ENCODE assay signal across 16 cellular contexts in the genomic region with DNA sequence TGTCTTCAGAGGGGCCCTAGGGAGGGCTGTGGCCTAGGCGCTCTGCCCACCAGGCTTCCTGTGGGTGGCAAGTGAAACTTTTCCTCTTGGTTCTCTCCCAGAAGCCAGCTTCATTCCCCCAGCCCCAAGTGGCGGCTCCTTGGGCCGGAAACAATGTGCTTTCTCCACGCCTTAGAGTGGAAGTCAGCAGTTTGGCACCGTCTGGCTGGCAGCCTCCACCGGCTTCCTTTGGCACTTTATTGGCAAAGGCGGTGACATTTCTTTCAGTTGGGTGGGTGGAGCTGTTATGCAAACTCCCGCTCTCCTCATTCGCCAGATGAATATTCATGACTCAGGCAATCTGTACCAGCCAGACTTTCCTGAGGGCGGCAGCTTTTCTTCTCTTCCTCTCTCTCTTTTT.
A peak's percentile ranks its signal among the peaks of the same experiment; 100 is the strongest.
DNase-seq lines count a peak whose midpoint lies in the region; ATAC-seq and TF ChIP-seq lines count a peak whose summit lies in the region.
"Had no signal": no experiment of that assay in that cellular context is flagged by ENCODE, and none has a peak within 500 bp of the region (broad histone marks: within the 10 kb centered on the region; RNA-seq: fewer than 3 reads in every experiment).

No MANE protein-coding gene starts in this region.

- H3K27ac ChIP-seq in dorsolateral prefrontal cortex (peak overlapping the region in 38 of 59 donors; percentile 6 to 81 (median 40)), Karpas-422 (ENCODE audit: low read length) (no peak overlapping the region), OCI-LY7 (ENCODE audit: low read depth, low read length, poor library complexity, severe bottlenecking) (no peak overlapping the region)
- H3K27ac ChIP-seq: adrenal gland, HL-60 had no signal

- no TSS peak for BruUV-seq in OCI-LY7 (replicated peaks; lab: Mats Ljungman, UMichigan)

- H3K4me3 ChIP-seq in dorsolateral prefrontal cortex (no peak overlapping the region), Karpas-422 (ENCODE audit: low read length) (no peak overlapping the region), OCI-LY7 (ENCODE audit: low read depth, low read length, poor library complexity, severe bottlenecking) (no peak overlapping the region)
- H3K4me3 ChIP-seq: adrenal gland had no signal

- H3K27me3 ChIP-seq in dorsolateral prefrontal cortex: no peaks in the 10 kb centered on the region
- H3K27me3 ChIP-seq in Karpas-422 (ENCODE audit: low read length): no peaks in the 10 kb centered on the region
- H3K27me3 ChIP-seq: adrenal gland had no signal

- no peak overlapping the region for H3K4me2 ChIP-seq in Karpas-422 (ENCODE audit: low read depth, low read length, poor library complexity, severe bottlenecking)
- H3K4me2 ChIP-seq in OCI-LY7 (ENCODE audit: low read length): no peak overlapping the region

- no peaks in the 10 kb centered on the region for H3K9me3 Mint-ChIP-seq in HFFc6
- H3K9me3 Mint-ChIP-seq: CD8-positive, alpha-beta memory T cell had no signal

- H4K20me1 ChIP-seq in Karpas-422 (ENCODE audit: insufficient read depth, low read depth, low read length) (no peaks in the 10 kb centered on the region), OCI-LY7 (ENCODE audit: insufficient read depth, low read length) (no peaks in the 10 kb centered on the region)

- H3K27me3 Mint-ChIP-seq in HFFc6 (ENCODE audit: insufficient read depth): peaks cover 51% of the 10 kb centered on the region

- no peak overlapping the region for H3K9ac ChIP-seq in Karpas-422 (ENCODE audit: low read length)

- POLR2A ChIA-PET in OCI-LY7 (lab: Charles Lee): no interaction called here

- DNase-seq in Ammon's horn (ENCODE audit: low spot score) (peak; percentile 83), HFFc6 (peak; percentile 5), dorsolateral prefrontal cortex (peak; percentile 14 to 84 (median 68)), occipital lobe (lab: John Stamatoyannopoulos, UW) (peak; percentile 82), Karpas-422 (no peak), OCI-LY7 (ENCODE audit: low spot score) (no peak), HuH-7 (ENCODE audit: low spot score) (no peak)
- DNase-seq: adrenal gland; CD8-positive, alpha-beta memory T cell; islet precursor cell; NCI-H1105 treated with DMSO at 0.1 percent for 48 hours; T-helper 2 cell had no signal

- H3K4me3 Mint-ChIP-seq in HFFc6: no peak overlapping the region
- H3K4me3 Mint-ChIP-seq: CD8-positive, alpha-beta memory T cell; nephron; type B pancreatic cell had no signal

- TF ChIP-seq CTCF in HFFc6 (IDR thresholded peaks at IDR 0.05) (no peak), dorsolateral prefrontal cortex (IDR thresholded peaks at IDR 0.05 in 54 of 56, conservative IDR thresholded peaks at IDR 0.05 in 2 of 56; ENCODE audit: low read depth in 1 of 56, partially characterized antibody in 56 of 56) (peak in 1 of 56 donors; percentile 9), OCI-LY7 (conservative IDR thresholded peaks at IDR 0.05; ENCODE audit: low read length) (no peak)

- H3K36me3 ChIP-seq in Karpas-422 (ENCODE audit: insufficient read depth, low read length) (no peaks in the 10 kb centered on the region), OCI-LY7 (ENCODE audit: insufficient read depth, low read length) (no peaks in the 10 kb centered on the region)
- H3K36me3 ChIP-seq: adrenal gland had no signal

- H3K36me3 Mint-ChIP-seq in HFFc6 (ENCODE audit: low read depth): no peaks in the 10 kb centered on the region
- H3K36me3 Mint-ChIP-seq: CD8-positive, alpha-beta memory T cell; type B pancreatic cell had no signal

- intact Hi-C loops in dorsolateral prefrontal cortex (cut with DNase I) (loop anchor here in 1 of 2 donors (2.0 kb wide), 1 partner anchor 69 kb away; no protein-coding TSS in a partner anchor), OCI-LY7 (cut with micrococcal nuclease; ENCODE audit: unreplicated experiment) (no loop called here)

- CTCF ChIA-PET in OCI-LY7 (lab: Charles Lee; ENCODE audit: unreplicated experiment): no interaction called here

- H3K4me1 Mint-ChIP-seq in HFFc6 (ENCODE audit: low read depth): no peaks in the 10 kb centered on the region

- H3K9me3 ChIP-seq in Karpas-422 (ENCODE audit: low read length) (no peaks in the 10 kb centered on the region), OCI-LY7 (ENCODE audit: low read length) (no peaks in the 10 kb centered on the region)
- H3K9me3 ChIP-seq: adrenal gland had no signal

- H3K4me1 ChIP-seq in Karpas-422 (ENCODE audit: low read length) (peaks cover 9% of the 10 kb centered on the region), OCI-LY7 (ENCODE audit: insufficient read depth, low read length, poor library complexity, severe bottlenecking) (no peaks in the 10 kb centered on the region)
- H3K4me1 ChIP-seq: adrenal gland had no signal

- no peaks in the 10 kb centered on the region for H3K9me2 ChIP-seq in Karpas-422 (replicated peaks; ENCODE audit: insufficient read depth, low read length)
- no peaks in the 10 kb centered on the region for H3K9me2 ChIP-seq in OCI-LY7 (ENCODE audit: insufficient read depth, low read length)

- ATAC-seq in GM21723 (IDR thresholded peaks at IDR 0.05; ENCODE audit: unreplicated experiment): no peak

- H3K79me2 ChIP-seq in Karpas-422 (ENCODE audit: low read length) (no peaks in the 10 kb centered on the region), OCI-LY7 (ENCODE audit: insufficient read depth, low read depth, low read length) (no peaks in the 10 kb centered on the region)

- H3K27ac Mint-ChIP-seq in HFFc6: no peak overlapping the region
- H3K27ac Mint-ChIP-seq: CD8-positive, alpha-beta memory T cell; nephron; type B pancreatic cell had no signal

- no peak overlapping the region for H2AFZ ChIP-seq in Karpas-422 (ENCODE audit: low read length)
- H2AFZ ChIP-seq in OCI-LY7 (ENCODE audit: low read length): no peak overlapping the region

Comparison
In these comparisons a context has a peak if more than half of its experiments do, and no peak if none do; other contexts are left out.
1. DNase-seq: peak in Ammon's horn (single experiment), HFFc6 (single experiment), dorsolateral prefrontal cortex (10 of 10) and occipital lobe (single experiment); none in Karpas-422 (single experiment), OCI-LY7 (single experiment) and HuH-7 (single experiment).
2. H3K27ac ChIP-seq: peak in dorsolateral prefrontal cortex (38 of 59); none in Karpas-422 (single experiment) and OCI-LY7 (single experiment).